1 cellular context compared by ENCODE assay signal in genomic region chr6:71238351-71238750, GRCh38.
TF ChIP-seq lines count a peak whose summit lies in the region.

No MANE protein-coding gene starts in this region.

TF ChIP-seq in HepG2, 621 proteins besides CTCF, POLR2A, EP300 and RAD21 (continued from another document):
- TF ChIP-seq GATAD1 (CRISPR knock-in tag; IDR thresholded peaks at IDR 0.05) (no peak), PLSCR1 (CRISPR knock-in tag; IDR thresholded peaks at IDR 0.05; ENCODE audit: borderline replicate concordance) (no peak), CEBPG (CRISPR knock-in tag; IDR thresholded peaks at IDR 0.05) (no peak), ZNF570 (CRISPR knock-in tag; IDR thresholded peaks at IDR 0.05; ENCODE audit: borderline replicate concordance) (no peak), ZSCAN5A (CRISPR knock-in tag; IDR thresholded peaks at IDR 0.05; ENCODE audit: borderline replicate concordance) (no peak), ZNF280B (CRISPR knock-in tag; IDR thresholded peaks at IDR 0.05; ENCODE audit: borderline replicate concordance) (no peak), IKZF4 (CRISPR knock-in tag; IDR thresholded peaks at IDR 0.05; ENCODE audit: borderline replicate concordance, low read depth, not compliant biosample characterization) (no peak)
